Comparison of ENCODE assay signal across 27 cellular contexts in the genomic region with DNA sequence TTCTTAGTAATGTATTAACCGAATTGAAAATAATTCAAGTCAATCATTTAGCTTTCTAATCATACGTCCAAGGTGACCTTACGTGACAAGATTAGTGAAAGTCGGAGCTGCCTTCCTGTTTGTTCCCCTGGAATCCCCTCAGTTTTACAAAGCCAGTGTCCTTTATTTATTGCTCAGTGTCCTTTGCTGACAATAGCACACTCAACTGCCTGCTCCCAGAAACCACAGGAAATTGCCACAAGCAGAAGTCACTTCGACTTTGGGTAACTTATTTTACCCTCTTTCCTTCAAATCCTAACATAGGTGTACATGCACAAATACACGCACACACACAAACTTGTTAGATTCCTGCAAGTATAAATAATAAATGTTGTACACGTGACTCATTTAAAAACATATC.
"Had no signal": no experiment of that assay in that cellular context is flagged by ENCODE, and none has a peak within 500 bp of the region (broad histone marks: within the 10 kb centered on the region; RNA-seq: fewer than 3 reads in every experiment).

No MANE protein-coding gene starts in this region.

- ATAC-seq: activated T-helper 17 cell treated with anti-CD3 and anti-CD28 coated beads, Interleukin-2, amount 50 U/mL, for 72 hours; T-helper 17 cell had no signal

- H3K36me3 ChIP-seq: brain microvascular endothelial cell, cardiac muscle cell, Peyer's patch, SJCRH30 had no signal

- H3K4me1 ChIP-seq: Peyer's patch, SJCRH30 had no signal

- DNase-seq: activated B cell treated with CpG ODN at 0.5 μM for 24 hours; activated CD4-positive, alpha-beta memory T cell treated with anti-CD3 and anti-CD28 coated beads for 36 hours; activated CD4-positive, alpha-beta T cell treated with anti-CD3 and anti-CD28 coated beads for 1 hour; activated CD4-positive, alpha-beta T cell treated with anti-CD3 and anti-CD28 coated beads, Interleukin-2, amount 10 ng/mL, durations not matched to agents 7 days and 5 days; activated CD8-positive, alpha-beta memory T cell treated with anti-CD3 and anti-CD28 coated beads for 24 hours; activated gamma-delta T cell treated with Interleukin-2 at 50 U/mL for 16 hours; activated naive CD4-positive, alpha-beta T cell treated with anti-CD3 and anti-CD28 coated beads, Interleukin-2, amount 10 ng/mL, durations not matched to agents 7 days and 5 days; activated naive CD8-positive, alpha-beta T cell treated with anti-CD3 and anti-CD28 coated beads for 36 hours; activated T-cell treated with anti-CD3 and anti-CD28 coated beads for 4 hours; activated T-cell treated with anti-CD3 and anti-CD28 coated beads, Interleukin-2, amount 50 U/mL, for 48 hours; brain microvascular endothelial cell; Karpas-422; NCI-H1105 treated with DMSO at 0.1 percent for 48 hours; NCI-H1436 treated with DMSO at 0.1 percent for 48 hours; NCI-H187; NCI-H2081; NCI-H510A treated with DMSO at 0.1 percent for 48 hours; NCI-H69; Peyer's patch; Right ventricle myocardium superior; SJCRH30; SK-N-SH; T-helper 17 cell; T-helper 9 cell had no signal

- H3K27me3 ChIP-seq: brain microvascular endothelial cell, cardiac muscle cell, Peyer's patch, SJCRH30 had no signal

- H3K9me3 ChIP-seq: SJCRH30, SK-N-SH had no signal

- H3K27ac ChIP-seq: brain microvascular endothelial cell, cardiac muscle cell, Peyer's patch, RWPE1, SJCRH30 had no signal

- H3K4me3 ChIP-seq: cardiac muscle cell, Peyer's patch, SJCRH30 had no signal
